Comparison of ENCODE assay signal across 34 cellular contexts in genomic region chr10:77805676-77806075, GRCh38.
"Had no signal": no experiment of that assay in that cellular context is flagged by ENCODE, and none has a peak within 500 bp of the region (broad histone marks: within the 10 kb centered on the region; RNA-seq: fewer than 3 reads in every experiment).

No MANE protein-coding gene starts in this region.

- H3K27ac ChIP-seq: ascending aorta, VCaP had no signal

- H3K4me3 ChIP-seq: ascending aorta, cardiac muscle cell had no signal

- H3K9me3 ChIP-seq: ascending aorta had no signal

- H3K9me3 Mint-ChIP-seq: activated B cell treated with CpG ODN at 0.5 μM for 24 hours; activated CD4-positive, alpha-beta memory T cell treated with anti-CD3 and anti-CD28 coated beads for 36 hours; activated CD4-positive, alpha-beta T cell treated with anti-CD3 and anti-CD28 coated beads, Interleukin-2, amount 10 ng/mL, durations not matched to agents 24 days and 14 days; activated CD8-positive, alpha-beta T cell treated with anti-CD3 and anti-CD28 coated beads for 36 hours; activated naive CD4-positive, alpha-beta T cell treated with anti-CD3 and anti-CD28 coated beads, Interleukin-2, amount 10 ng/mL, durations not matched to agents 7 days and 5 days; activated naive CD4-positive, alpha-beta T cell treated with anti-CD3 and anti-CD28 coated beads, Interleukin-2, amount 50 U/mL, for 24 hours; activated naive CD8-positive, alpha-beta T cell treated with anti-CD3 and anti-CD28 coated beads, Interleukin-2, amount 10 ng/mL, durations not matched to agents 7 days and 5 days; activated naive CD8-positive, alpha-beta T cell treated with anti-CD3 and anti-CD28 coated beads, Interleukin-2, amount 50 U/mL, for 24 hours; activated T-cell treated with anti-CD3 and anti-CD28 coated beads, Interleukin-2, amount 50 U/mL, for 24 hours; activated T-helper 2 cell treated with anti-CD3 and anti-CD28 coated beads, Interferon-gamma antibody, Interleukin-2, Interleukin-4, amounts not matched to agents 10 μg/mL and 5 μg/mL and 100 μg/mL, durations not matched to agents 14 hours and 24 hours and 36 hours; brain; central memory CD8-positive, alpha-beta T cell; T-helper 1 cell treated with Interleukin-12 subunit alpha and Interleukin-12 subunit beta and Interleukin-4 antibody, amounts not matched to agents 30 μg/mL and 1 μg/mL, for 36 hours; T-helper 2 cell treated with Interferon-gamma antibody and Interleukin-4, amounts not matched to agents 5 μg/mL and 100 μg/mL, for 36 hours had no signal

- H3K27ac Mint-ChIP-seq: activated B cell treated with CpG ODN at 0.5 μM for 24 hours; activated CD4-positive, alpha-beta memory T cell treated with anti-CD3 and anti-CD28 coated beads for 36 hours; activated CD8-positive, alpha-beta T cell treated with anti-CD3 and anti-CD28 coated beads for 36 hours; activated naive CD4-positive, alpha-beta T cell treated with anti-CD3 and anti-CD28 coated beads, Interleukin-2, amount 10 ng/mL, durations not matched to agents 7 days and 5 days; activated naive CD4-positive, alpha-beta T cell treated with anti-CD3 and anti-CD28 coated beads, Interleukin-2, amount 50 U/mL, for 24 hours; activated naive CD8-positive, alpha-beta T cell; activated naive CD8-positive, alpha-beta T cell treated with anti-CD3 and anti-CD28 coated beads, Interleukin-2, amount 10 ng/mL, durations not matched to agents 7 days and 5 days; activated naive CD8-positive, alpha-beta T cell treated with anti-CD3 and anti-CD28 coated beads, Interleukin-2, amount 50 U/mL, for 24 hours; activated T-cell treated with anti-CD3 and anti-CD28 coated beads, Interleukin-2, amount 50 U/mL, for 24 hours; activated T-helper 2 cell treated with anti-CD3 and anti-CD28 coated beads, Interferon-gamma antibody, Interleukin-2, Interleukin-4, amounts not matched to agents 10 μg/mL and 5 μg/mL and 100 μg/mL, durations not matched to agents 14 hours and 24 hours and 36 hours; brain; T-helper 1 cell treated with Interleukin-12 subunit alpha and Interleukin-12 subunit beta and Interleukin-4 antibody, amounts not matched to agents 30 μg/mL and 1 μg/mL, for 36 hours; T-helper 2 cell treated with Interferon-gamma antibody and Interleukin-4, amounts not matched to agents 5 μg/mL and 100 μg/mL, for 36 hours had no signal

- DNase-seq: activated B cell treated with CpG ODN at 0.5 μM for 24 hours; activated CD4-positive, alpha-beta memory T cell treated with anti-CD3 and anti-CD28 coated beads for 36 hours; activated CD4-positive, alpha-beta T cell treated with anti-CD3 and anti-CD28 coated beads for 4 hours; activated CD4-positive, alpha-beta T cell treated with anti-CD3 and anti-CD28 coated beads, Interleukin-2, amount 10 ng/mL, durations not matched to agents 24 days and 14 days; activated CD4-positive, alpha-beta T cell treated with anti-CD3 and anti-CD28 coated beads, Interleukin-2, amount 50 U/mL, for 1 hour; activated CD4-positive, alpha-beta T cell treated with anti-CD3 and anti-CD28 coated beads, Interleukin-2, amount 50 U/mL, for 4 hours; activated CD4-positive, CD25-positive, alpha-beta regulatory T cell treated with anti-CD3 and anti-CD28 coated beads, Interleukin-2, amount 50 U/mL, for 72 hours; activated CD8-positive, alpha-beta memory T cell treated with anti-CD3 and anti-CD28 coated beads, Interleukin-2, amount 50 U/mL, for 48 hours; activated CD8-positive, alpha-beta T cell treated with anti-CD3 and anti-CD28 coated beads for 36 hours; activated effector memory CD4-positive, alpha-beta T cell treated with Interleukin-2 at 50 U/mL for 16 hours; activated gamma-delta T cell; activated naive CD4-positive, alpha-beta T cell treated with anti-CD3 and anti-CD28 coated beads, Interleukin-2, amount 10 ng/mL, durations not matched to agents 7 days and 5 days; activated naive CD4-positive, alpha-beta T cell treated with Interleukin-2 at 50 U/mL for 16 hours; activated naive CD8-positive, alpha-beta T cell treated with anti-CD3 and anti-CD28 coated beads, Interleukin-2, amount 10 ng/mL, durations not matched to agents 7 days and 5 days; activated naive CD8-positive, alpha-beta T cell treated with anti-CD3 and anti-CD28 coated beads, Interleukin-2, amount 50 U/mL, for 24 hours; activated T-cell treated with anti-CD3 and anti-CD28 coated beads, Interleukin-2, amount 50 U/mL, for 24 hours; activated T-cell treated with anti-CD3 and anti-CD28 coated beads, Interleukin-2, amount 50 U/mL, for 48 hours; amygdala; anterior cingulate cortex; caudate nucleus; cerebellar nuclear complex; T-helper 1 cell; T-helper 2 cell; T-helper 9 cell had no signal

- H3K4me3 Mint-ChIP-seq: activated B cell treated with CpG ODN at 0.5 μM for 24 hours; activated CD4-positive, alpha-beta memory T cell treated with anti-CD3 and anti-CD28 coated beads for 36 hours; activated CD4-positive, alpha-beta T cell treated with anti-CD3 and anti-CD28 coated beads, Interleukin-2, amount 10 ng/mL, durations not matched to agents 24 days and 14 days; activated CD8-positive, alpha-beta T cell treated with anti-CD3 and anti-CD28 coated beads for 36 hours; activated naive CD4-positive, alpha-beta T cell treated with anti-CD3 and anti-CD28 coated beads, Interleukin-2, amount 10 ng/mL, durations not matched to agents 7 days and 5 days; activated naive CD4-positive, alpha-beta T cell treated with anti-CD3 and anti-CD28 coated beads, Interleukin-2, amount 50 U/mL, for 24 hours; activated naive CD8-positive, alpha-beta T cell; activated naive CD8-positive, alpha-beta T cell treated with anti-CD3 and anti-CD28 coated beads, Interleukin-2, amount 10 ng/mL, durations not matched to agents 7 days and 5 days; activated naive CD8-positive, alpha-beta T cell treated with anti-CD3 and anti-CD28 coated beads, Interleukin-2, amount 50 U/mL, for 24 hours; activated T-cell treated with anti-CD3 and anti-CD28 coated beads, Interleukin-2, amount 50 U/mL, for 24 hours; brain; central memory CD8-positive, alpha-beta T cell; T-helper 1 cell treated with Interleukin-12 subunit alpha and Interleukin-12 subunit beta and Interleukin-4 antibody, amounts not matched to agents 30 μg/mL and 1 μg/mL, for 36 hours; T-helper 2 cell treated with Interferon-gamma antibody and Interleukin-4, amounts not matched to agents 5 μg/mL and 100 μg/mL, for 36 hours had no signal

- H3K27me3 Mint-ChIP-seq: activated B cell treated with CpG ODN at 0.5 μM for 24 hours; activated CD4-positive, alpha-beta memory T cell treated with anti-CD3 and anti-CD28 coated beads for 36 hours; activated CD4-positive, alpha-beta T cell treated with anti-CD3 and anti-CD28 coated beads, Interleukin-2, amount 10 ng/mL, durations not matched to agents 24 days and 14 days; activated naive CD4-positive, alpha-beta T cell treated with anti-CD3 and anti-CD28 coated beads, Interleukin-2, amount 50 U/mL, for 24 hours; activated naive CD8-positive, alpha-beta T cell; activated T-cell treated with anti-CD3 and anti-CD28 coated beads, Interleukin-2, amount 50 U/mL, for 24 hours; brain; central memory CD8-positive, alpha-beta T cell had no signal

- H3K4me1 ChIP-seq: ascending aorta had no signal

- H3K36me3 Mint-ChIP-seq: activated CD4-positive, alpha-beta memory T cell treated with anti-CD3 and anti-CD28 coated beads for 36 hours; activated naive CD4-positive, alpha-beta T cell treated with anti-CD3 and anti-CD28 coated beads, Interleukin-2, amount 50 U/mL, for 24 hours; activated naive CD8-positive, alpha-beta T cell; activated naive CD8-positive, alpha-beta T cell treated with anti-CD3 and anti-CD28 coated beads, Interleukin-2, amount 10 ng/mL, durations not matched to agents 7 days and 5 days had no signal

- H3K4me1 Mint-ChIP-seq: activated B cell treated with CpG ODN at 0.5 μM for 24 hours, brain had no signal

- H3K27me3 ChIP-seq: ascending aorta, cardiac muscle cell had no signal

- ATAC-seq: activated CD8-positive, alpha-beta T cell treated with anti-CD3 and anti-CD28 coated beads for 36 hours; activated naive CD8-positive, alpha-beta T cell treated with anti-CD3 and anti-CD28 coated beads, Interleukin-2, amount 50 U/mL, for 24 hours had no signal
